ENCODE assay signal across 8 cellular contexts in the genomic region with DNA sequence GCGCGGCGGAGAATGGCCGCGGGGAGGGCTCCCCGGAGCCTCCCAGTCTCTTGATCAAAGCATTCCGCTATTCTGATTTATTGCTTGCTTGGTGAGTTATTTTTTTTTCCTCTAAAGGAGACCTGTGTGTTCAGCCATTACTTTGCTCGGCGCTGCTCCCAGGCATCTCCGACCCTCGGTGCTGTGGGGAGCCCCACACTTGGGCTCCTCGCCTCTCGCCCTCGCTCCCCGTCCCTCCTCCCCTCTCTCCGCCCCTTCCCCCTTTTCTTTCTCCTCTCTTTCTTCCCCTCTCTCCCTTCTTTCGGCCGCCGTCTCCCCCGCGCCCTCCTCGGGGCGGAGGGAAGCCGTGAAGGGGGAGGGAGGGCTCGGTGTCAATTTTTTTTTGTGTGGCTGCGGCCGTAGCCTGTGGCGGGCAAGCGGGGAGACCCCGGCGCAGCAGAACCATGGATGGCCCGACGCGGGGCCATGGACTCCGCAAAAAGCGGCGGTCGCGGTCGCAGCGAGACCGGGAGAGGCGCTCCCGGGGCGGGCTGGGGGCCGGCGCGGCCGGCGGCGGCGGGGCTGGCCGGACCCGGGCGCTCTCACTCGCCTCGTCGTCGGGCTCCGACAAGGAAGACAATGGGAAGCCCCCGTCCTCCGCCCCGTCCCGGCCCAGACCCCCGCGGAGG. TPM values are rescaled to one million over a fixed set of nuclear protein-coding genes. Genes with fewer than 3 reads are reported as not detected.
DNase-seq lines count a peak whose midpoint lies in the region; ATAC-seq, FAIRE-seq and TF ChIP-seq lines count a peak whose summit lies in the region.

No MANE protein-coding gene starts in this region.

- H3K4me2 ChIP-seq in Karpas-422 (ENCODE audit: low read depth, low read length, poor library complexity, severe bottlenecking) (peak overlapping the region; percentile 99), GM12878 (ENCODE audit: control insufficient read depth, insufficient read depth) (peak overlapping the region; percentile 83)

- H3K9me2 ChIP-seq in Karpas-422 (replicated peaks; ENCODE audit: insufficient read depth, low read length): no peaks in the 10 kb centered on the region

- intact Hi-C loops in GM12878 (cut with micrococcal nuclease; ENCODE audit: unreplicated experiment): no loop called here
- intact Hi-C loops in left lung (cut with DNase I): no loop called here
- intact Hi-C loops in testis (cut with DNase I; ENCODE audit: low total_unique reads): no loop called here

- peaks cover 41% of the 10 kb centered on the region for H4K20me1 ChIP-seq in Karpas-422 (ENCODE audit: insufficient read depth, low read depth, low read length)
- no peaks in the 10 kb centered on the region for H4K20me1 ChIP-seq in GM12878 (ENCODE audit: control insufficient read depth, insufficient read depth)

- H3K4me1 ChIP-seq in Karpas-422 (ENCODE audit: low read length): peaks cover 34% of the 10 kb centered on the region
- peaks cover 18% of the 10 kb centered on the region for H3K4me1 ChIP-seq in GM12878 (ENCODE audit: control insufficient read depth, insufficient read depth, low read length)
- peaks cover 8 to 22% of the 10 kb centered on the region in 2 donors for H3K4me1 ChIP-seq in left lung
- peaks cover 11% of the 10 kb centered on the region for H3K4me1 ChIP-seq in testis

- 2% methylated on average over 16 of the region's 66 CpGs for WGBS in GM12878 (ENCODE audit: insufficient coverage, insufficient replicate concordance, low lambda C conversion rate, missing lambda C conversion rate)
- WGBS in testis, 2 donors: 0 to 2% methylated on average over 28 to 66 of the region's 66 CpGs

- H3K4me3 ChIP-seq in Karpas-422 (ENCODE audit: low read length): peak overlapping the region; percentile 91
- peak overlapping the region; percentile 97 for H3K4me3 ChIP-seq in GM12878
- peak overlapping the region; percentile 63 to 75 for H3K4me3 ChIP-seq in left lung
- H3K4me3 ChIP-seq in testis: peak overlapping the region; percentile 82 to 90

- RAD21 ChIA-PET in GM12878 (lab: Charles Lee; ENCODE audit: unreplicated experiment): interaction anchor here (0.9 to 6.6 kb wide), 9 partner anchors 44 to 1099 kb away, joined by 3 to 39 read pairs (median 4); no protein-coding TSS in a partner anchor

- DNase-seq in DMS53 treated with DMSO at 0.1 percent for 48 hours (lab: John Stamatoyannopoulos, UW; ENCODE audit: unreplicated experiment): peak; percentile 25
- peak; percentile 56 for DNase-seq in Karpas-422
- no peak for DNase-seq in GM12878 (ENCODE audit: low read depth, low spot score)
- peak in 1 of 2 donors; percentile 77 for DNase-seq in left lung
- no peak for DNase-seq in testis
- DNase-seq in inferior parietal cortex (ENCODE audit: extremely low spot score): no peak

- TF ChIP-seq POLR2A in GM12878 (IDR thresholded peaks at IDR 0.05; ENCODE audit: low read depth, low read length) (no peak; the same call in 1 of the 2 replicates), testis (IDR thresholded peaks at IDR 0.05) (no peak)

- H3K79me2 ChIP-seq in Karpas-422 (ENCODE audit: low read length) (no peaks in the 10 kb centered on the region), GM12878 (ENCODE audit: control insufficient read depth, insufficient read depth, low read length) (peaks cover 33% of the 10 kb centered on the region)

- ATAC-seq in GM12878: peak; percentile 1; the same call in 1 of the 3 replicates
- ATAC-seq in left lung: peak; percentile 2
- ATAC-seq in GM19023 (IDR thresholded peaks at IDR 0.05; ENCODE audit: unreplicated experiment): no peak
- ATAC-seq in GM21360 (IDR thresholded peaks at IDR 0.05; ENCODE audit: unreplicated experiment): no peak

- FAIRE-seq in GM12878 (lab: Jason Lieb, UNC): no peak

- H3K9me3 ChIP-seq in Karpas-422 (ENCODE audit: low read length) (no peaks in the 10 kb centered on the region), GM12878 (replicated peaks; ENCODE audit: control insufficient read depth, insufficient read depth, low read length) (no peaks in the 10 kb centered on the region), left lung (no peaks in the 10 kb centered on the region), testis (no peaks in the 10 kb centered on the region)

- peak overlapping the region; percentile 88; the same call in 1 of the 2 replicates for H2AFZ ChIP-seq in Karpas-422 (ENCODE audit: low read length)
- peak overlapping the region; percentile 48 for H2AFZ ChIP-seq in GM12878 (ENCODE audit: control insufficient read depth, low read depth, low read length)

- in situ Hi-C loops in GM12878 (cut with MboI): no loop called here

- CTCF ChIA-PET in GM12878 (lab: Yijun Ruan, JAX): interaction anchor here (1.3 kb wide), 1 partner anchor 226 kb away, joined by 4 read pairs; no protein-coding TSS in a partner anchor

- POLR2A ChIA-PET in GM12878 (lab: Charles Lee): interaction anchor here (1.3 kb wide), 1 partner anchor 54 kb away, joined by 3 read pairs; no protein-coding TSS in a partner anchor

- no peak for TF ChIP-seq EP300 in GM12878 (IDR thresholded peaks at IDR 0.05; ENCODE audit: borderline replicate concordance in 1 of 2, control insufficient read depth in 1 of 2, low read depth in 2 of 2, low read length in 2 of 2)

- H3K27me3 ChIP-seq in Karpas-422 (ENCODE audit: low read length): no peaks in the 10 kb centered on the region
- H3K27me3 ChIP-seq in GM12878 (replicated peaks in 1 of 2; ENCODE audit: control insufficient read depth in 2 of 2, insufficient read depth in 2 of 2, low read length in 1 of 2): no peaks in the 10 kb centered on the region; a peak in 1 of 4 replicates
- H3K27me3 ChIP-seq in left lung: peaks cover 0 to 55% of the 10 kb centered on the region in 2 donors
- H3K27me3 ChIP-seq in testis: no peaks in the 10 kb centered on the region

- H3K36me3 ChIP-seq in Karpas-422 (ENCODE audit: insufficient read depth, low read length) (no peaks in the 10 kb centered on the region), GM12878 (ENCODE audit: control insufficient read depth in 2 of 2, insufficient read depth in 2 of 2, low read length in 1 of 2) (no peaks in the 10 kb centered on the region), left lung (no peaks in the 10 kb centered on the region), testis (ENCODE audit: low read depth, missing control alignments) (no peaks in the 10 kb centered on the region)

- SMC1A ChIA-PET in GM12878 (lab: Charles Lee; ENCODE audit: uncharacterized antibody, unreplicated experiment): interaction anchor here (0.8 to 9.2 kb wide), 9 partner anchors 21 to 225 kb away, joined by 3 to 88 read pairs (median 5); no protein-coding TSS in a partner anchor

- TF ChIP-seq CTCF in GM12878 (IDR thresholded peaks at IDR 0.05 in 2 of 3, conservative IDR thresholded peaks at IDR 0.05 in 1 of 3; ENCODE audit: control insufficient read depth in 2 of 3, extremely low read depth in 1 of 3, insufficient read depth in 1 of 3, low read depth in 3 of 3, low read length in 3 of 3) (no peak), left lung (IDR thresholded peaks at IDR 0.05) (no peak), testis (IDR thresholded peaks at IDR 0.05) (no peak)

- H3K9ac ChIP-seq in Karpas-422 (ENCODE audit: low read length) (peak overlapping the region; percentile 87), GM12878 (ENCODE audit: control insufficient read depth, insufficient read depth, low read length) (peak overlapping the region; percentile 74)

- no TSS peak for BruUV-seq in GM12878 (replicated peaks; lab: Mats Ljungman, UMichigan)

- no peak overlapping the region for H3K27ac ChIP-seq in Karpas-422 (ENCODE audit: low read length)
- H3K27ac ChIP-seq in GM12878 (ENCODE audit: control insufficient read depth, insufficient read depth): peak overlapping the region; percentile 29; the same call in 1 of the 2 replicates
- H3K27ac ChIP-seq in left lung: no peak overlapping the region
- H3K27ac ChIP-seq in testis: peak overlapping the region; percentile 74 to 95

- no peak for TF ChIP-seq RAD21 in GM12878 (IDR thresholded peaks at IDR 0.05; ENCODE audit: insufficient read depth, low read depth, low read length)

TF ChIP-seq in GM12878, 131 proteins besides CTCF, POLR2A, EP300 and RAD21:
- TF ChIP-seq GATAD2B (conservative IDR thresholded peaks at IDR 0.05; ENCODE audit: low read depth) (0 out of 2 replicates have a peak, but pooled peaks have one; percentile 41), SMARCA5 (IDR thresholded peaks at IDR 0.05) (no peak)

RNA-seq across cellular contexts. Expression of gene AUTS2, which starts 1.1 kb away (rescaled TPM):
- total RNA-seq in Karpas-422 (2014; rRNA removed; shearing (Covaris generic); ENCODE audit: low replicate concordance): 31.0 and 38.5 TPM in 2 replicates
- 1,234 and 1,253 TPM in 2 replicates for total RNA-seq in GM12878 (2013; cell fraction: nucleolus; rRNA removed)
- total RNA-seq in GM12878 (2014; rRNA removed) (23.8 and 26.8 TPM in 2 replicates), GM12878 (2014; rRNA removed; fragmentation: Illumina TruSeq; extraction: Trizol) (25.6 and 29.7 TPM in 2 replicates), GM12878 (2021) (51.6 and 55.6 TPM in 2 replicates), left lung (10 to 100 TPM; 40.4 to 54.3 TPM), testis (10 to 100 TPM; 56.1 to 75.5 TPM)
- polyA plus RNA-seq in GM12878 (2011; ENCODE audit: low read depth): 13.7 TPM
- polyA plus RNA-seq in GM12878 (2011; rRNA removed) (32.5 and 37.5 TPM in 2 replicates), GM12878 (2014; fragmentation: Illumina TruSeq; extraction: Trizol) (23.4 and 28.1 TPM in 2 replicates), GM12878 (2014; fragmentation: Nextera tagmentation; extraction: Ambion mirVana) (1 to 10 TPM; 6.4 to 6.8 TPM), GM12878 (2014; rRNA removed) (19.4 and 30.3 TPM in 2 replicates), GM12878 (2016; fragmentation: Nextera tagmentation; extraction: Ambion mirVana) (10 to 100 TPM; 15.0 to 16.2 TPM), testis (ENCODE audit: insufficient read depth, low read depth, low replicate concordance) (21.3 TPM)
- polyA plus RNA-seq in GM12878 (2011; cell fraction: cytosol; rRNA removed): 19.9 and 27.3 TPM in 2 replicates
- 211 and 223 TPM in 2 replicates for polyA plus RNA-seq in GM12878 (2011; cell fraction: nucleus; rRNA removed)
- 22.5 and 23.0 TPM in 2 replicates for polyA plus RNA-seq in GM12878 (2012)
- 203 and 249 TPM in 2 replicates for polyA minus RNA-seq in GM12878 (2011; rRNA and poly(A)+ RNA removed)
- polyA minus RNA-seq in GM12878 (2011; cell fraction: cytosol; rRNA and poly(A)+ RNA removed): 41.4 and 49.9 TPM in 2 replicates
- polyA minus RNA-seq in GM12878 (2011; cell fraction: nucleus; rRNA and poly(A)+ RNA removed): 479 and 749 TPM in 2 replicates

Comparison
In these comparisons a context has a peak if more than half of its experiments do, and no peak if none do; other contexts are left out.
1. DNase-seq: peak in DMS53 treated with DMSO at 0.1 percent for 48 hours (single experiment) and Karpas-422 (single experiment); none in GM12878 (single experiment), testis (single experiment) and inferior parietal cortex (single experiment).
2. H3K27ac ChIP-seq: peak in GM12878 (single experiment) and testis (2 of 2); none in Karpas-422 (single experiment) and left lung (0 of 2).
3. ATAC-seq: peak in GM12878 (single experiment) and left lung (single experiment); none in GM19023 (single experiment) and GM21360 (single experiment).
4. Peak in every context shown above with its lines, with median percentiles within 50 percentile points of each other: H3K4me3 ChIP-seq.